ENCODE assay signal across 2 cellular contexts in the genomic region with DNA sequence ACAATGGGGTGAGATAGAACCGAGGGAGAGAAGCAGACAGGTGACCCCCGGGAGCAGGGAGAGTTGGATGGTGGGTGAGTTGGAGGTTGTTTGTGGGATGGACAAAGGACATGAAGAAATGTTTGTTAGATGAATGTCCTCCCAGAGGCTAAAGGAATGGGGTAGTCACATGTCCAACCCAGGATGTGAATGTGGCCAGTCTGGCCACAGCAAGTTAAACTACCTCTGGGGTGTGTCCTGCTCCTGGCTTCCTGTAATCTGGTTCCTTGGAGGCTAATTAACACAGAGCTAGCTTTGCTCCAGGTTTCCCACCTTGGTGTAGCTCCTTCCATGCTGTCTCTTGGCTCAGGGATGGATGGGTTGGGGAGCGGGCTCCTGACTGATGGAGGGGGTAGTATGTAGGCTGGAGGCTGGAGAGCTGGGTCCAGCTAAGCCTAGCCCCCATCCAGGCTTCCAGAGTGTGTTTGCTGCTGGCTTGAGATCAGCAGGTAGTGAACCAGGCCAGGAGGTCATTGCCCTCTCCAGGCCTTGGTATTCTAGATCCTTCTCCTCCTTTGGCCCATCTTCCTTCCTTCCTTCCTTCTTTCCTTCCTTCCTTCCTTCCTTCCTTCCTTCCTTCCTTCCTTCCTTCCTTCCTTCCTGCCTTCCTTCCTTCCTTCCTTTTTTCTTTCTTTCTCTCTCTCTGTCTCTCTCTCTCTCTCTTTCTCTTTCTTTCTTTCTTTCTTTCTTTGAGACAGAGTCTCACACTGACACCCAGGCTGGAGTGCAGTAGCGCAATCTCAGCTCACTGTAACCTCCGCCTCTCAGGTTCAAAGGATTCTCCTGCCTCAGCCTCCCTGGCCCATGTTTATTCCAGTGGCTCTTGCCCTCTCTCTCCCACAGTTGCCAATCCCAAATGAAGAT.
TF ChIP-seq lines count a peak whose summit lies in the region.

No MANE protein-coding gene starts in this region.

TF ChIP-seq in WTC11, 78 proteins besides CTCF, POLR2A, EP300 and RAD21:
- TF ChIP-seq, protein P1, sequence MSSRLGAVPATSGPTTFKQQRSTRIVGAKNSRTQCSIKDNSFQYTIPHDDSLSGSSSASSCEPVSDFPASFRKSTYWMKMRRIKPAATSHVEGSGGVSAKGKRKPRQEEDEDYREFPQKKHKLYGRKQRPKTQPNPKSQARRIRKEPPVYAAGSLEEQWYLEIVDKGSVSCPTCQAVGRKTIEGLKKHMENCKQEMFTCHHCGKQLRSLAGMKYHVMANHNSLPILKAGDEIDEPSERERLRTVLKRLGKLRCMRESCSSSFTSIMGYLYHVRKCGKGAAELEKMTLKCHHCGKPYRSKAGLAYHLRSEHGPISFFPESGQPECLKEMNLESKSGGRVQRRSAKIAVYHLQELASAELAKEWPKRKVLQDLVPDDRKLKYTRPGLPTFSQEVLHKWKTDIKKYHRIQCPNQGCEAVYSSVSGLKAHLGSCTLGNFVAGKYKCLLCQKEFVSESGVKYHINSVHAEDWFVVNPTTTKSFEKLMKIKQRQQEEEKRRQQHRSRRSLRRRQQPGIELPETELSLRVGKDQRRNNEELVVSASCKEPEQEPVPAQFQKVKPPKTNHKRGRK (CRISPR knock-in tag; IDR thresholded peaks at IDR 0.05; ENCODE audit: borderline replicate concordance), result peak; percentile 54; the same call in 1 of the 2 replicates
- TF ChIP-seq, protein P2, sequence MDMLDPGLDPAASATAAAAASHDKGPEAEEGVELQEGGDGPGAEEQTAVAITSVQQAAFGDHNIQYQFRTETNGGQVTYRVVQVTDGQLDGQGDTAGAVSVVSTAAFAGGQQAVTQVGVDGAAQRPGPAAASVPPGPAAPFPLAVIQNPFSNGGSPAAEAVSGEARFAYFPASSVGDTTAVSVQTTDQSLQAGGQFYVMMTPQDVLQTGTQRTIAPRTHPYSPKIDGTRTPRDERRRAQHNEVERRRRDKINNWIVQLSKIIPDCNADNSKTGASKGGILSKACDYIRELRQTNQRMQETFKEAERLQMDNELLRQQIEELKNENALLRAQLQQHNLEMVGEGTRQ (CRISPR knock-in tag; IDR thresholded peaks at IDR 0.05), result no peak
- TF ChIP-seq, protein P3, sequence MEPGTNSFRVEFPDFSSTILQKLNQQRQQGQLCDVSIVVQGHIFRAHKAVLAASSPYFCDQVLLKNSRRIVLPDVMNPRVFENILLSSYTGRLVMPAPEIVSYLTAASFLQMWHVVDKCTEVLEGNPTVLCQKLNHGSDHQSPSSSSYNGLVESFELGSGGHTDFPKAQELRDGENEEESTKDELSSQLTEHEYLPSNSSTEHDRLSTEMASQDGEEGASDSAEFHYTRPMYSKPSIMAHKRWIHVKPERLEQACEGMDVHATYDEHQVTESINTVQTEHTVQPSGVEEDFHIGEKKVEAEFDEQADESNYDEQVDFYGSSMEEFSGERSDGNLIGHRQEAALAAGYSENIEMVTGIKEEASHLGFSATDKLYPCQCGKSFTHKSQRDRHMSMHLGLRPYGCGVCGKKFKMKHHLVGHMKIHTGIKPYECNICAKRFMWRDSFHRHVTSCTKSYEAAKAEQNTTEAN (CRISPR knock-in tag; IDR thresholded peaks at IDR 0.05), result no peak
- TF ChIP-seq ZNF396 (CRISPR knock-in tag; IDR thresholded peaks at IDR 0.05; ENCODE audit: borderline replicate concordance), result no peak

TF ChIP-seq in HepG2, 621 proteins besides CTCF, POLR2A, EP300 and RAD21:
- TF ChIP-seq, protein P4, sequence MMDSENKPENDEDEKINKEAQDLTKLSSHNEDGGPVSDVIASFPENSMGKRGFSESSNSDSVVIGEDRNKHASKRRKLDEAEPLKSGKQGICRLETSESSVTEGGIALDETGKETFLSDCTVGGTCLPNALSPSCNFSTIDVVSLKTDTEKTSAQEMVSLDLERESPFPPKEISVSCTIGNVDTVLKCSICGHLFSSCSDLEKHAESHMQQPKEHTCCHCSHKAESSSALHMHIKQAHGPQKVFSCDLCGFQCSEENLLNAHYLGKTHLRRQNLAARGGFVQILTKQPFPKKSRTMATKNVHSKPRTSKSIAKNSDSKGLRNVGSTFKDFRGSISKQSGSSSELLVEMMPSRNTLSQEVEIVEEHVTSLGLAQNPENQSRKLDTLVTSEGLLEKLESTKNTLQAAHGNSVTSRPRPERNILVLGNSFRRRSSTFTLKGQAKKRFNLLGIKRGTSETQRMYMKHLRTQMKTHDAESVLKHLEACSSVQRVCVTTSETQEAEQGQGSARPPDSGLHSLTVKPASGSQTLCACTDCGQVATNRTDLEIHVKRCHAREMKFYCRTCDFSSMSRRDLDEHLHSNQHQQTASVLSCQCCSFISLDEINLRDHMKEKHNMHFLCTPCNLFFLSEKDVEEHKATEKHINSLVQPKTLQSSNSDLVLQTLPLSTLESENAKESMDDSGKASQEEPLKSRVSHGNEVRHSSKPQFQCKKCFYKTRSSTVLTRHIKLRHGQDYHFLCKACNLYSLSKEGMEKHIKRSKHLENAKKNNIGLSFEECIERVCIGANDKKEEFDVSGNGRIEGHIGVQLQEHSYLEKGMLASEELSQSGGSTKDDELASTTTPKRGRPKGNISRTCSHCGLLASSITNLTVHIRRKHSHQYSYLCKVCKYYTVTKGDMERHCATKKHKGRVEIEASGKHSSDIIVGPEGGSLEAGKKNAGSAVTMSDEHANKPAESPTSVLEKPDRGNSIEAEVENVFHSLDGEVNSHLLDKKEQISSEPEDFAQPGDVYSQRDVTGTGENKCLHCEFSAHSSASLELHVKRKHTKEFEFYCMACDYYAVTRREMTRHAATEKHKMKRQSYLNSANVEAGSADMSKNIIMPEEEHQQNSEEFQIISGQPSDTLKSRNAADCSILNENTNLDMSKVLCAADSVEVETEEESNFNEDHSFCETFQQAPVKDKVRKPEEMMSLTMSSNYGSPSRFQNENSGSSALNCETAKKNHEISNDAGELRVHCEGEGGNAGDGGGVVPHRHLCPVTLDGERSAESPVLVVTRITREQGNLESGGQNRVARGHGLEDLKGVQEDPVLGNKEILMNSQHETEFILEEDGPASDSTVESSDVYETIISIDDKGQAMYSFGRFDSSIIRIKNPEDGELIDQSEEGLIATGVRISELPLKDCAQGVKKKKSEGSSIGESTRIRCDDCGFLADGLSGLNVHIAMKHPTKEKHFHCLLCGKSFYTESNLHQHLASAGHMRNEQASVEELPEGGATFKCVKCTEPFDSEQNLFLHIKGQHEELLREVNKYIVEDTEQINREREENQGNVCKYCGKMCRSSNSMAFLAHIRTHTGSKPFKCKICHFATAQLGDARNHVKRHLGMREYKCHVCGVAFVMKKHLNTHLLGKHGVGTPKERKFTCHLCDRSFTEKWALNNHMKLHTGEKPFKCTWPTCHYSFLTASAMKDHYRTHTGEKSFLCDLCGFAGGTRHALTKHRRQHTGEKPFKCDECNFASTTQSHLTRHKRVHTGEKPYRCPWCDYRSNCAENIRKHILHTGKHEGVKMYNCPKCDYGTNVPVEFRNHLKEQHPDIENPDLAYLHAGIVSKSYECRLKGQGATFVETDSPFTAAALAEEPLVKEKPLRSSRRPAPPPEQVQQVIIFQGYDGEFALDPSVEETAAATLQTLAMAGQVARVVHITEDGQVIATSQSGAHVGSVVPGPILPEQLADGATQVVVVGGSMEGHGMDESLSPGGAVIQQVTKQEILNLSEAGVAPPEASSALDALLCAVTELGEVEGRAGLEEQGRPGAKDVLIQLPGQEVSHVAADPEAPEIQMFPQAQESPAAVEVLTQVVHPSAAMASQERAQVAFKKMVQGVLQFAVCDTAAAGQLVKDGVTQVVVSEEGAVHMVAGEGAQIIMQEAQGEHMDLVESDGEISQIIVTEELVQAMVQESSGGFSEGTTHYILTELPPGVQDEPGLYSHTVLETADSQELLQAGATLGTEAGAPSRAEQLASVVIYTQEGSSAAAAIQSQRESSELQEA (CRISPR knock-in tag; IDR thresholded peaks at IDR 0.05; ENCODE audit: not compliant biosample characterization), result no peak
- TF ChIP-seq, protein P5, sequence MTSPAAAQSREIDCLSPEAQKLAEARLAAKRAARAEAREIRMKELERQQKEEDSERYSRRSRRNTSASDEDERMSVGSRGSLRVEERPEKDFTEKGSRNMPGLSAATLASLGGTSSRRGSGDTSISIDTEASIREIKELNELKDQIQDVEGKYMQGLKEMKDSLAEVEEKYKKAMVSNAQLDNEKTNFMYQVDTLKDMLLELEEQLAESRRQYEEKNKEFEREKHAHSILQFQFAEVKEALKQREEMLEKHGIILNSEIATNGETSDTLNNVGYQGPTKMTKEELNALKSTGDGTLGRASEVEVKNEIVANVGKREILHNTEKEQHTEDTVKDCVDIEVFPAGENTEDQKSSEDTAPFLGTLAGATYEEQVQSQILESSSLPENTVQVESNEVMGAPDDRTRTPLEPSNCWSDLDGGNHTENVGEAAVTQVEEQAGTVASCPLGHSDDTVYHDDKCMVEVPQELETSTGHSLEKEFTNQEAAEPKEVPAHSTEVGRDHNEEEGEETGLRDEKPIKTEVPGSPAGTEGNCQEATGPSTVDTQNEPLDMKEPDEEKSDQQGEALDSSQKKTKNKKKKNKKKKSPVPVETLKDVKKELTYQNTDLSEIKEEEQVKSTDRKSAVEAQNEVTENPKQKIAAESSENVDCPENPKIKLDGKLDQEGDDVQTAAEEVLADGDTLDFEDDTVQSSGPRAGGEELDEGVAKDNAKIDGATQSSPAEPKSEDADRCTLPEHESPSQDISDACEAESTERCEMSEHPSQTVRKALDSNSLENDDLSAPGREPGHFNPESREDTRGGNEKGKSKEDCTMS (CRISPR knock-in tag; conservative IDR thresholded peaks at IDR 0.05), result no peak
- TF ChIP-seq PLRG1 (conservative IDR thresholded peaks at IDR 0.05), result no peak
